ENCODE assay signal across 7 cellular contexts in the genomic region with DNA sequence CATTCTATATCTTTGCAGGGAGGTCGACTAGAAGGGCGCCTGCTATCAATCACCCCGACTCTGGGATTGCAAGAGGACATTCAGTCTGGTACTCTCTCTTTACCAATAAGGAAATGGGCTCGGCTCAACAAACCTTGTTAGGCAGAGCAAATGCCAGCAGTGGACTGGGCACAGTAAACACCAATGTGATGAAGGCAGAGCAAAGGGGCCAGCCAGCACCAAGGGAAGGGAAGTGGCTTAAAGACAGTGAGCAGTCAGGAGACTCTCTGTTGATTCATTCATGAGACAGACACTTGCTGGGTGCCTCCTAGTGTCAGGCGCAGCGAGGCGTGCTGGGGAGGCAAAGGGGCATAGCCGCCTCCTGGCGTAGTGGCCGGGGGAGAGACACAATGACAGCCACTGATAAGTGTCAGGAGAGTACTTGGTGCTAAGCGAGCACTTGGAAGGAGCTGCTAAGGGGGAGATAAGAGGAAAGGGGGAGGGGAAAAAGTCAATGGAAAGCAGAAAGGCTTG. TPM values are rescaled to one million over a fixed set of nuclear protein-coding genes. Genes with fewer than 3 reads are reported as not detected.
A peak's percentile ranks its signal among the peaks of the same experiment; 100 is the strongest.
DNase-seq lines count a peak whose midpoint lies in the region; ATAC-seq and TF ChIP-seq lines count a peak whose summit lies in the region.

No MANE protein-coding gene starts in this region.

- POLR2A ChIA-PET in PC-9 (lab: Charles Lee; ENCODE audit: unreplicated experiment) = no interaction called here

- intact Hi-C loops in PC-9 (cut with micrococcal nuclease; ENCODE audit: unreplicated experiment) = loop anchor here (2.0 kb wide), 1 partner anchor 55 kb away; no protein-coding TSS in a partner anchor
- intact Hi-C loops in body of pancreas (cut with DNase I) = no loop called here
- intact Hi-C loops in natural killer cell (cut with micrococcal nuclease) = no loop called here

- no peaks in the 10 kb centered on the region for H4K20me1 ChIP-seq in PC-9 (ENCODE audit: insufficient read depth)

- H3K36me3 ChIP-seq in PC-9 (ENCODE audit: low read depth) (no peaks in the 10 kb centered on the region), lung (ENCODE audit: control insufficient read depth in 2 of 2, insufficient read depth in 2 of 2, low read length in 2 of 2) (no peaks in the 10 kb centered on the region), body of pancreas (replicated peaks in 1 of 2; ENCODE audit: insufficient read depth in 1 of 2, low read depth in 2 of 2) (no peaks in the 10 kb centered on the region)

- no peaks in the 10 kb centered on the region for H3K36me3 Mint-ChIP-seq in natural killer cell

- BruUV-seq in PC-9 (replicated peaks; lab: Mats Ljungman, UMichigan) = no TSS peak

- no peaks in the 10 kb centered on the region for H3K27me3 Mint-ChIP-seq in natural killer cell (ENCODE audit: low read depth in 2 of 2)

- H3K4me1 ChIP-seq in PC-9 (replicated peaks; ENCODE audit: insufficient read depth) (peaks cover 75% of the 10 kb centered on the region), lung (ENCODE audit: control insufficient read depth in 2 of 2, insufficient read depth in 2 of 2, low read length in 2 of 2) (peaks cover 9 to 12% of the 10 kb centered on the region in 2 donors), body of pancreas (peaks cover 17% of the 10 kb centered on the region)

- TF ChIP-seq CTCF in PC-9 (conservative IDR thresholded peaks at IDR 0.05) (no peak), epithelial cell of esophagus (IDR thresholded peaks at IDR 0.05; ENCODE audit: insufficient read depth, low read depth, low read length, missing control alignments) (peak; percentile 33), lung (IDR thresholded peaks at IDR 0.05; ENCODE audit: control extremely low read depth, extremely low read depth) (no peak), body of pancreas (IDR thresholded peaks at IDR 0.05) (no peak), natural killer cell (IDR thresholded peaks at IDR 0.05) (no peak)

- peak overlapping the region; percentile 91 for H3K4me2 ChIP-seq in PC-9

- peak; percentile 16 for ATAC-seq in lung (ENCODE audit: insufficient read depth, low FRiP score)
- no peak for ATAC-seq in body of pancreas
- no peak for ATAC-seq in GM18909 (IDR thresholded peaks at IDR 0.05; ENCODE audit: poor library complexity, unreplicated experiment)
- ATAC-seq in natural killer cell = no peak

- H3K4me3 Mint-ChIP-seq in natural killer cell = no peak overlapping the region

- H3K4me1 Mint-ChIP-seq in natural killer cell = peaks cover 5% of the 10 kb centered on the region in 2 donors

- CTCF ChIA-PET in PC-9 (lab: Charles Lee) = no interaction called here

- peaks cover 78% of the 10 kb centered on the region for H3K79me2 ChIP-seq in PC-9 (ENCODE audit: low read depth)

- TF ChIP-seq POLR2A in body of pancreas (IDR thresholded peaks at IDR 0.05) = no peak

- DNase-seq in PC-9 (peak; percentile 34 to 77), epithelial cell of esophagus (ENCODE audit: low read depth) (peak; percentile 90), lung (ENCODE audit: low spot score) (no peak), body of pancreas (no peak), natural killer cell (no peak)

- peaks cover 47% of the 10 kb centered on the region for H3F3A ChIP-seq in PC-9 (ENCODE audit: insufficient read depth, low read depth)

- H3K27ac Mint-ChIP-seq in natural killer cell = no peak overlapping the region

- H3K9me3 Mint-ChIP-seq in natural killer cell = no peaks in the 10 kb centered on the region

- no peaks in the 10 kb centered on the region for H3K9me2 ChIP-seq in PC-9 (ENCODE audit: insufficient read depth)

- 58 to 69% methylated on average over 11 of the region's 11 CpGs for WGBS in lung, 2 donors
- whole genome bisulfite sequencing in body of pancreas, 2 donors = 56 to 58% methylated on average over 10 to 11 of the region's 11 CpGs

- H3K4me3 ChIP-seq in PC-9 (peak overlapping the region; percentile 48; the same call in 1 of the 2 replicates), epithelial cell of esophagus (ENCODE audit: low read length) (peak overlapping the region; percentile 30), lung (no peak overlapping the region), body of pancreas (no peak overlapping the region)

- no peaks in the 10 kb centered on the region for H3K9me3 ChIP-seq in PC-9 (ENCODE audit: insufficient read depth, low read depth)
- H3K9me3 ChIP-seq in lung (ENCODE audit: control insufficient read depth in 2 of 2, insufficient read depth in 1 of 2, low read length in 1 of 2) = no peaks in the 10 kb centered on the region
- H3K9me3 ChIP-seq in body of pancreas = no peaks in the 10 kb centered on the region

- no peak overlapping the region; the same call in 1 of the 2 replicates for H2AFZ ChIP-seq in PC-9

- H3K27ac ChIP-seq in PC-9 (peak overlapping the region; percentile 91), lung (ENCODE audit: low read depth in 1 of 2, low read length in 1 of 2) (peak overlapping the region in 1 of 2 donors; percentile 21), temporal lobe (ENCODE audit: low read depth, low read length) (peak overlapping the region; percentile 94), body of pancreas (peak overlapping the region in 2 of 4 donors; percentile 8 to 42)

- H3K27me3 ChIP-seq in PC-9 (ENCODE audit: insufficient read depth, low read depth) = no peaks in the 10 kb centered on the region
- no peaks in the 10 kb centered on the region for H3K27me3 ChIP-seq in lung (ENCODE audit: control insufficient read depth, insufficient read depth)
- H3K27me3 ChIP-seq in body of pancreas = no peaks in the 10 kb centered on the region

RNA-seq across cellular contexts. Expression of a gene that starts 34.1 kb away (rescaled TPM):
- total RNA-seq in PC-9 (2021) (10.0 and 19.9 TPM in 2 replicates), lung (10 to 100 TPM in 1 of 2 donors, 1 to 10 TPM in 1; 7.8 to 17.8 TPM), temporal lobe (11.8 TPM), body of pancreas (1 to 10 TPM; 1.3 to 3.6 TPM), natural killer cell (10 to 100 TPM; 20.1 to 29.3 (median 21.6) TPM)
- polyA plus RNA-seq in lung = 1 to 10 TPM; 1.7 to 7.4 TPM

Comparison
In these comparisons a context has a peak if more than half of its experiments do, and no peak if none do; other contexts are left out.
1. DNase-seq: peak in PC-9 (2 of 2) and epithelial cell of esophagus (single experiment); none in lung (single experiment), body of pancreas (0 of 4) and natural killer cell (single experiment).
2. H3K4me3 ChIP-seq: peak in PC-9 (single experiment) and epithelial cell of esophagus (single experiment); none in lung (single experiment) and body of pancreas (0 of 2).